ENCODE assay signal across 10 cellular contexts in the genomic region with DNA sequence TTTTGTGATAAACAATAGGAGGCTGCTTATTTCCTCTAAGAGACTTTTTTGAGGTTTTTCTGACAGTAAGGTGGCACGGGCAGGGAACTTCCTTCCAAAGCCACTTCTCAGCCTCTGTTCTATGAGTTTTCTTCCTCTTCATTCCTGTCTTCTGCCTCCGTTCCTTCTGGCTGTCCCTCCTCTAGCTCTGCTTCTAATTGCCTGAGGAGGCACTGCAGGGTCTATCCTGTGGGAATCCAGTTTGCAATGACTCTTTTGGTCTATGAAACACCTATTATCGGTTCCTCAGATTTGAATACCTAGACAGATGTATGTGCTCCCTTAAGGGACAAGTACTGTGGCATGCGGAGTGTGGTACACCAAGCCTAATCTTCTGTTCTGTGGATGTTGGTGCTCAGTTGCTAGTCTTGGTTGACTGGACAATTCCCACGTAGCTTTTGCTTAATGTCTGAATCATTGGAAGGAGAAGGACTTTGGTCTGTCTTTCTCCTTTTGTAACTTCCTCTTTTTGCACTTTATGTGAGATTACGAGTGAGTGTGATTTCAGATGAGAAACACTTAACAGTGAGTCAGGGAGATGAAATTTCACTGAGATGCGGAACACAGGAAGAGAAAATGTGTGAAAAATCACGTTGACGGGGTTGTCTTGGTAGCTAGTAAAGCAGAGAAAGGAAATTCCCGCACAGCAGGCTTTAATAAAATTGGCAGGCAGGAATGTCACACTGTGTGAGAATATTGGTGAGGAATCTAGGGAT.
DNase-seq lines count a peak whose midpoint lies in the region; ATAC-seq and TF ChIP-seq lines count a peak whose summit lies in the region.
"Had no signal": no experiment of that assay in that cellular context is flagged by ENCODE, and none has a peak within 500 bp of the region (broad histone marks: within the 10 kb centered on the region; RNA-seq: fewer than 3 reads in every experiment).

No MANE protein-coding gene starts in this region.

- H2AFZ ChIP-seq in PC-3 (ENCODE audit: low read length), result no peak overlapping the region

- no peak for TF ChIP-seq CTCF in PC-3 (conservative IDR thresholded peaks at IDR 0.05; ENCODE audit: low read depth, low read length)
- no peak for TF ChIP-seq CTCF in glutamatergic neuron (IDR thresholded peaks at IDR 0.05; ENCODE audit: partially characterized antibody, unreplicated experiment)

- peaks cover 4% of the 10 kb centered on the region for H3K9me3 Mint-ChIP-seq in glutamatergic neuron (ENCODE audit: unreplicated experiment)

- 0 out of 2 replicates have a peak, but pooled peaks cover under 1% of the 10 kb centered on the region for H3K4me1 ChIP-seq in PC-3 (ENCODE audit: insufficient read depth, low read length)
- H3K4me1 ChIP-seq: right atrium auricular region had no signal

- no peaks in the 10 kb centered on the region for H3K79me2 ChIP-seq in PC-3 (ENCODE audit: low read length)

- intact Hi-C loops in PC-3 (cut with micrococcal nuclease), result no loop called here

- H3F3A ChIP-seq in PC-3 (ENCODE audit: low read length, unreplicated experiment), result no peaks in the 10 kb centered on the region

- DNase-seq in PC-3 (peak; percentile 3), medulla oblongata (ENCODE audit: extremely low spot score) (peak; percentile 24), substantia nigra (lab: John Stamatoyannopoulos, UW) (no peak), hippocampal formation (lab: John Stamatoyannopoulos, UW) (no peak), glutamatergic neuron (no peak), NCI-H1105 (lab: John Stamatoyannopoulos, UW) (no peak)
- DNase-seq: SHP77 treated with DMSO at 0.1 percent for 48 hours had no signal

- no peaks in the 10 kb centered on the region for H3K9me2 ChIP-seq in PC-3 (replicated peaks; ENCODE audit: low read length)

- H3K4me3 ChIP-seq in GM08714 (ENCODE audit: low read length) (peak overlapping the region; percentile 39; the same call in 1 of the 2 replicates), PC-3 (ENCODE audit: low read length) (no peak overlapping the region)
- H3K4me3 ChIP-seq: right atrium auricular region had no signal

- CTCF ChIA-PET in PC-3 (lab: Charles Lee), result no interaction called here

- H3K36me3 Mint-ChIP-seq in glutamatergic neuron (ENCODE audit: unreplicated experiment), result no peaks in the 10 kb centered on the region

- no TSS peak for BruUV-seq in PC-3 (replicated peaks; lab: Mats Ljungman, UMichigan)

- H3K27ac Mint-ChIP-seq in glutamatergic neuron (ENCODE audit: unreplicated experiment), result no peak overlapping the region

- no peaks in the 10 kb centered on the region for H3K36me3 ChIP-seq in PC-3 (ENCODE audit: low read depth, low read length)
- H3K36me3 ChIP-seq: right atrium auricular region had no signal

- H3K9me3 ChIP-seq in PC-3 (ENCODE audit: low read length), result no peaks in the 10 kb centered on the region
- H3K9me3 ChIP-seq: right atrium auricular region had no signal

- H3K4me3 Mint-ChIP-seq in glutamatergic neuron (ENCODE audit: unreplicated experiment), result no peak overlapping the region

- H3K27ac ChIP-seq in PC-3 (ENCODE audit: low read length) (no peak overlapping the region), substantia nigra (ENCODE audit: low read depth, low read length, poor library complexity, severe bottlenecking) (no peak overlapping the region)
- H3K27ac ChIP-seq: right atrium auricular region had no signal

- ATAC-seq in HG02678 (IDR thresholded peaks at IDR 0.05; ENCODE audit: unreplicated experiment) (peak; percentile 39), PC-3 (no peak)

- no peak overlapping the region for H3K9ac ChIP-seq in PC-3 (ENCODE audit: low read length)

- peaks cover 2% of the 10 kb centered on the region for H3K27me3 Mint-ChIP-seq in glutamatergic neuron (ENCODE audit: unreplicated experiment)

- no peaks in the 10 kb centered on the region for H3K27me3 ChIP-seq in PC-3 (ENCODE audit: low read length)
- H3K27me3 ChIP-seq: right atrium auricular region had no signal

- POLR2A ChIA-PET in PC-3 (lab: Charles Lee; ENCODE audit: unreplicated experiment), result no interaction called here

- H3K4me1 Mint-ChIP-seq in glutamatergic neuron (ENCODE audit: low read depth, unreplicated experiment), result peaks cover 11% of the 10 kb centered on the region

- H3K4me2 ChIP-seq in PC-3 (ENCODE audit: low read length), result no peak overlapping the region

- no peaks in the 10 kb centered on the region for H4K20me1 ChIP-seq in PC-3 (ENCODE audit: low read length)

Comparison
In these comparisons a context has a peak if more than half of its experiments do, and no peak if none do; other contexts are left out.
1. DNase-seq: peak in PC-3 (single experiment) and medulla oblongata (single experiment); none in substantia nigra (0 of 49), hippocampal formation (0 of 2), glutamatergic neuron (single experiment) and NCI-H1105 (single experiment).